ENCODE assay signal across 14 cellular contexts in genomic region chr6:165181951-165182414, GRCh38.
DNase-seq lines count a peak whose midpoint lies in the region; ATAC-seq and TF ChIP-seq lines count a peak whose summit lies in the region.
"Had no signal": no experiment of that assay in that cellular context is flagged by ENCODE, and none has a peak within 500 bp of the region (broad histone marks: within the 10 kb centered on the region; RNA-seq: fewer than 3 reads in every experiment).

No MANE protein-coding gene starts in this region.

- H3K27ac ChIP-seq in right atrium auricular region = no peak overlapping the region
- H3K27ac ChIP-seq in smooth muscle cell (ENCODE audit: low read depth) = peak overlapping the region; percentile 51

- H3K27me3 ChIP-seq in right atrium auricular region (no peaks in the 10 kb centered on the region), smooth muscle cell (ENCODE audit: low read depth) (no peaks in the 10 kb centered on the region)

- peak overlapping the region; percentile 24 for H3K9ac ChIP-seq in smooth muscle cell (ENCODE audit: low read depth)

- 56% methylated on average over 6 of the region's 6 CpGs for WGBS in smooth muscle cell (ENCODE audit: low lambda C conversion rate)

- no peak overlapping the region for H2AFZ ChIP-seq in smooth muscle cell (ENCODE audit: low read depth)

- DNase-seq in Right ventricle myocardium inferior (ENCODE audit: missing footprints) = peak; percentile 63
- no peak for DNase-seq in right atrium auricular region (ENCODE audit: low spot score)
- DNase-seq in T1000 (lab: John Stamatoyannopoulos, UW) = peak; percentile 69
- peak; percentile 34 for DNase-seq in fibroblast of the conjunctiva (ENCODE audit: low read depth)
- DNase-seq in smooth muscle cell (lab: John Stamatoyannopoulos, UW; ENCODE audit: unreplicated experiment) = no peak
- DNase-seq in NCI-H345 (lab: John Stamatoyannopoulos, UW) = no peak
- DNase-seq: activated B cell treated with CpG ODN at 0.5 μM for 24 hours; GDM1; GOT3; KG1; stimulated activated CD4-positive, alpha-beta T cell treated with anti-CD3 and anti-CD28 coated beads, Interleukin-4, amount 100 ng/mL, for 1 hour; stimulated activated naive CD8-positive, alpha-beta T cell treated with anti-CD3 and anti-CD28 coated beads, Interleukin-15, amount 100 ng/mL, for 72 hours had no signal

- H3K9me3 ChIP-seq in right atrium auricular region (no peaks in the 10 kb centered on the region), smooth muscle cell (replicated peaks; ENCODE audit: low read depth) (no peaks in the 10 kb centered on the region)

- no peaks in the 10 kb centered on the region for H3K4me1 ChIP-seq in right atrium auricular region
- no peaks in the 10 kb centered on the region for H3K4me1 ChIP-seq in smooth muscle cell (ENCODE audit: low read depth)

- ATAC-seq in Right ventricle myocardium inferior (no peak), HG02938 (IDR thresholded peaks at IDR 0.05; ENCODE audit: unreplicated experiment) (no peak), GM18511 (IDR thresholded peaks at IDR 0.05; ENCODE audit: unreplicated experiment) (no peak)
- ATAC-seq: stimulated activated naive CD8-positive, alpha-beta T cell treated with anti-CD3 and anti-CD28 coated beads, Interleukin-15, amount 100 ng/mL, for 72 hours had no signal

- H3F3A ChIP-seq in smooth muscle cell (ENCODE audit: low read depth) = no peaks in the 10 kb centered on the region

- H3K4me3 ChIP-seq in right atrium auricular region = no peak overlapping the region
- no peak overlapping the region for H3K4me3 ChIP-seq in smooth muscle cell

- H3K79me2 ChIP-seq in smooth muscle cell (ENCODE audit: low read depth) = no peaks in the 10 kb centered on the region

- no peaks in the 10 kb centered on the region for H3K36me3 ChIP-seq in right atrium auricular region
- no peaks in the 10 kb centered on the region for H3K36me3 ChIP-seq in smooth muscle cell (ENCODE audit: low read depth)

- H3K4me2 ChIP-seq in smooth muscle cell = no peak overlapping the region

- intact Hi-C loops in Right ventricle myocardium inferior (cut with DNase I) = no loop called here

- TF ChIP-seq CTCF in right atrium auricular region (IDR thresholded peaks at IDR 0.05) = no peak
- no peak for TF ChIP-seq CTCF in smooth muscle cell (IDR thresholded peaks at IDR 0.05; ENCODE audit: borderline replicate concordance, insufficient read depth, poor library complexity, severe bottlenecking)

- no peaks in the 10 kb centered on the region for H4K20me1 ChIP-seq in smooth muscle cell (ENCODE audit: low read depth)

Comparison
In these comparisons a context has a peak if more than half of its experiments do, and no peak if none do; other contexts are left out.
1. DNase-seq: peak in Right ventricle myocardium inferior (single experiment), T1000 (single experiment) and fibroblast of the conjunctiva (single experiment); none in right atrium auricular region (single experiment), smooth muscle cell (single experiment) and NCI-H345 (single experiment).